In the genomic region with DNA sequence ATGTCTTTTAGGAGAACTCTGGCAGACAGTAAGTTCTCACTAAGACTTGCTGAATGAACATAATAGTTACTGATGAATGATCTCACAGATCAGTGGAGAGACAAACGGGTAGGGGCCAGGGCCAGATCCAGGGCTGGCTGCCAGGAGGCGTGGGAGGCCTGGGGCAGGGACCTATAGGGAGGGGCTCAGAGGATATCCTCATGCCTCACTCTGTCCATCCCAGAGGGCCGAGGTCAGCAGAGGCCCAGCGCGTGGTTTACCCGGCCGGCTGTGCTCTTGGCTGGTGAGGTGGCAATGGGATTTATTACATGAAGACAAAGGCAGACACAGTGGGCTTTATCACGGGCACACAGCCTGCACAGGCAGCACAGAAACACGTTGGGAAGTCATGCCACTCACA, we compare ENCODE assay signal across 13 cellular contexts.
DNase-seq lines count a peak whose midpoint lies in the region; ATAC-seq and TF ChIP-seq lines count a peak whose summit lies in the region.
"Had no signal": no experiment of that assay in that cellular context is flagged by ENCODE, and none has a peak within 500 bp of the region (broad histone marks: within the 10 kb centered on the region; RNA-seq: fewer than 3 reads in every experiment).

No MANE protein-coding gene starts in this region.

- no peak overlapping the region for H3K9ac ChIP-seq in smooth muscle cell (ENCODE audit: low read depth)

- peak; percentile 27 for DNase-seq in HT1080 (ENCODE audit: low read depth)
- DNase-seq in amniotic epithelial cell (ENCODE audit: low read depth) = peak; percentile 77
- peak; percentile 63 for DNase-seq in left ventricle myocardium inferior
- no peak for DNase-seq in smooth muscle cell (lab: John Stamatoyannopoulos, UW; ENCODE audit: unreplicated experiment)
- no peak for DNase-seq in NCI-H1092 treated with DMSO at 0.1 percent for 48 hours (lab: John Stamatoyannopoulos, UW)
- no peak for DNase-seq in SW480 (ENCODE audit: low spot score)
- DNase-seq: activated T-cell treated with anti-CD3 and anti-CD28 coated beads for 4 hours; effector CD8-positive, alpha-beta T cell; MM.1S had no signal

- H2AFZ ChIP-seq in smooth muscle cell (ENCODE audit: low read depth) = no peak overlapping the region

- H3K27me3 ChIP-seq in left ventricle myocardium inferior (ENCODE audit: low read depth) (no peaks in the 10 kb centered on the region), smooth muscle cell (ENCODE audit: low read depth) (no peaks in the 10 kb centered on the region)

- H3F3A ChIP-seq in smooth muscle cell (ENCODE audit: low read depth) = no peaks in the 10 kb centered on the region

- H3K4me3 ChIP-seq in left ventricle myocardium inferior = no peak overlapping the region
- no peak overlapping the region for H3K4me3 ChIP-seq in smooth muscle cell
- H3K4me3 ChIP-seq: mucosa of descending colon had no signal

- no peaks in the 10 kb centered on the region for H3K9me3 ChIP-seq in left ventricle myocardium inferior (replicated peaks)
- H3K9me3 ChIP-seq in smooth muscle cell (replicated peaks; ENCODE audit: low read depth) = no peaks in the 10 kb centered on the region
- H3K9me3 ChIP-seq: mucosa of descending colon had no signal

- ATAC-seq in GM21515 (IDR thresholded peaks at IDR 0.05; ENCODE audit: unreplicated experiment) (no peak), GM19324 (IDR thresholded peaks at IDR 0.05; ENCODE audit: low FRiP score, unreplicated experiment) (no peak)
- ATAC-seq: mucosa of descending colon, Panc1 had no signal

- peaks cover 33% of the 10 kb centered on the region for H4K20me1 ChIP-seq in smooth muscle cell (ENCODE audit: low read depth)

- intact Hi-C loops in left ventricle myocardium inferior (cut with micrococcal nuclease) = no loop called here

- H3K4me2 ChIP-seq in smooth muscle cell = peak overlapping the region; percentile 44

- peaks cover 100% of the 10 kb centered on the region for H3K4me1 ChIP-seq in left ventricle myocardium inferior
- peaks cover 9% of the 10 kb centered on the region for H3K4me1 ChIP-seq in smooth muscle cell (ENCODE audit: low read depth)

- 39% methylated on average over 9 of the region's 9 CpGs for WGBS in smooth muscle cell (ENCODE audit: low lambda C conversion rate)

- no peaks in the 10 kb centered on the region for H3K79me2 ChIP-seq in smooth muscle cell (ENCODE audit: low read depth)

- no peak for TF ChIP-seq CTCF in left ventricle myocardium inferior (IDR thresholded peaks at IDR 0.05; ENCODE audit: borderline replicate concordance)
- no peak for TF ChIP-seq CTCF in smooth muscle cell (IDR thresholded peaks at IDR 0.05; ENCODE audit: borderline replicate concordance, insufficient read depth, poor library complexity, severe bottlenecking)

- H3K27ac ChIP-seq in left ventricle myocardium inferior (replicated peaks) = peak overlapping the region; percentile 87
- H3K27ac ChIP-seq in smooth muscle cell (ENCODE audit: low read depth) = no peak overlapping the region

- H3K36me3 ChIP-seq in left ventricle myocardium inferior = no peaks in the 10 kb centered on the region
- no peaks in the 10 kb centered on the region for H3K36me3 ChIP-seq in smooth muscle cell (ENCODE audit: low read depth)

Comparison
In these comparisons a context has a peak if more than half of its experiments do, and no peak if none do; other contexts are left out.
1. DNase-seq: peak in HT1080 (single experiment), amniotic epithelial cell (single experiment) and left ventricle myocardium inferior (single experiment); none in smooth muscle cell (single experiment), NCI-H1092 treated with DMSO at 0.1 percent for 48 hours (single experiment) and SW480 (single experiment).